ENCODE assay signal across 34 cellular contexts in genomic region chr7:24692592-24692991, GRCh38.
"Had no signal": no experiment of that assay in that cellular context is flagged by ENCODE, and none has a peak within 500 bp of the region (broad histone marks: within the 10 kb centered on the region; RNA-seq: fewer than 3 reads in every experiment).

No MANE protein-coding gene starts in this region.

- ATAC-seq: activated CD4-positive, CD25-positive, alpha-beta regulatory T cell treated with anti-CD3 and anti-CD28 coated beads, Interleukin-2, amount 50 U/mL, for 24 hours; activated CD8-positive, alpha-beta T cell treated with anti-CD3 and anti-CD28 coated beads for 36 hours; activated naive CD8-positive, alpha-beta T cell treated with anti-CD3 and anti-CD28 coated beads, Interleukin-2, amount 50 U/mL, for 24 hours; activated T-cell treated with anti-CD3 and anti-CD28 coated beads, Interleukin-2, amount 50 U/mL, for 4 hours; activated T-helper 17 cell treated with anti-CD3 and anti-CD28 coated beads, Interleukin-2, amount 50 U/mL, for 72 hours; body of pancreas; esophagus mucosa; T-helper 17 cell had no signal

- H3K36me3 ChIP-seq: adrenal gland, breast epithelium, cardiac muscle cell, colonic mucosa, WERI-Rb-1 had no signal

- FAIRE-seq: frontal cortex had no signal

- H3K4me3 Mint-ChIP-seq: activated B cell treated with CpG ODN at 0.5 μM for 24 hours; activated CD8-positive, alpha-beta T cell treated with anti-CD3 and anti-CD28 coated beads for 36 hours; activated naive CD4-positive, alpha-beta T cell treated with anti-CD3 and anti-CD28 coated beads for 36 hours; activated naive CD4-positive, alpha-beta T cell treated with anti-CD3 and anti-CD28 coated beads, Interleukin-2, amount 50 U/mL, for 24 hours; activated naive CD8-positive, alpha-beta T cell treated with anti-CD3 and anti-CD28 coated beads for 36 hours; activated naive CD8-positive, alpha-beta T cell treated with anti-CD3 and anti-CD28 coated beads, Interleukin-2, amount 50 U/mL, for 24 hours; activated T-cell treated with anti-CD3 and anti-CD28 coated beads, Interleukin-2, amount 50 U/mL, for 4 hours; activated T-helper 17 cell treated with anti-CD3 and anti-CD28 coated beads, Interleukin-2, amount 50 U/mL, for 72 hours; endodermal cell; T-helper 17 cell; T-helper 2 cell treated with Interferon-gamma antibody and Interleukin-4, amounts not matched to agents 5 μg/mL and 100 μg/mL, for 36 hours had no signal

- H3K9me3 ChIP-seq: adrenal gland, body of pancreas, breast epithelium, colonic mucosa had no signal

- H3K27me3 Mint-ChIP-seq: activated B cell treated with CpG ODN at 0.5 μM for 24 hours; activated CD8-positive, alpha-beta T cell treated with anti-CD3 and anti-CD28 coated beads for 36 hours; activated naive CD4-positive, alpha-beta T cell treated with anti-CD3 and anti-CD28 coated beads, Interleukin-2, amount 50 U/mL, for 24 hours; activated naive CD8-positive, alpha-beta T cell treated with anti-CD3 and anti-CD28 coated beads for 36 hours; activated naive CD8-positive, alpha-beta T cell treated with anti-CD3 and anti-CD28 coated beads, Interleukin-2, amount 50 U/mL, for 24 hours; activated T-helper 17 cell treated with anti-CD3 and anti-CD28 coated beads, Interleukin-2, amount 50 U/mL, for 72 hours; T-helper 17 cell had no signal

- H3K4me1 Mint-ChIP-seq: activated B cell treated with CpG ODN at 0.5 μM for 24 hours; activated naive CD4-positive, alpha-beta T cell treated with anti-CD3 and anti-CD28 coated beads, Interleukin-2, amount 50 U/mL, for 24 hours; activated naive CD8-positive, alpha-beta T cell treated with anti-CD3 and anti-CD28 coated beads for 36 hours; activated naive CD8-positive, alpha-beta T cell treated with anti-CD3 and anti-CD28 coated beads, Interleukin-2, amount 50 U/mL, for 24 hours; activated T-helper 17 cell treated with anti-CD3 and anti-CD28 coated beads, Interleukin-2, amount 50 U/mL, for 72 hours had no signal

- H3K27me3 ChIP-seq: adrenal gland, body of pancreas, breast epithelium, cardiac muscle cell, colonic mucosa had no signal

- H3K4me1 ChIP-seq: adrenal gland, body of pancreas, breast epithelium, colonic mucosa had no signal

- H3K27ac ChIP-seq: adrenal gland, body of pancreas, breast epithelium, cardiac muscle cell, colonic mucosa, WERI-Rb-1 had no signal

- H3K4me3 ChIP-seq: adrenal gland, body of pancreas, breast epithelium, cardiac muscle cell, colonic mucosa had no signal

- H3K27ac Mint-ChIP-seq: activated B cell treated with CpG ODN at 0.5 μM for 24 hours; activated CD8-positive, alpha-beta T cell treated with anti-CD3 and anti-CD28 coated beads for 36 hours; activated naive CD4-positive, alpha-beta T cell treated with anti-CD3 and anti-CD28 coated beads for 36 hours; activated naive CD4-positive, alpha-beta T cell treated with anti-CD3 and anti-CD28 coated beads, Interleukin-2, amount 50 U/mL, for 24 hours; activated naive CD8-positive, alpha-beta T cell treated with anti-CD3 and anti-CD28 coated beads for 36 hours; activated naive CD8-positive, alpha-beta T cell treated with anti-CD3 and anti-CD28 coated beads, Interleukin-2, amount 50 U/mL, for 24 hours; activated T-helper 17 cell treated with anti-CD3 and anti-CD28 coated beads, Interleukin-2, amount 50 U/mL, for 72 hours; endodermal cell; T-helper 17 cell; T-helper 2 cell treated with Interferon-gamma antibody and Interleukin-4, amounts not matched to agents 5 μg/mL and 100 μg/mL, for 36 hours had no signal

- H3K9me3 Mint-ChIP-seq: activated B cell treated with CpG ODN at 0.5 μM for 24 hours; activated CD8-positive, alpha-beta T cell treated with anti-CD3 and anti-CD28 coated beads for 36 hours; activated naive CD4-positive, alpha-beta T cell treated with anti-CD3 and anti-CD28 coated beads for 36 hours; activated naive CD4-positive, alpha-beta T cell treated with anti-CD3 and anti-CD28 coated beads, Interleukin-2, amount 50 U/mL, for 24 hours; activated naive CD8-positive, alpha-beta T cell treated with anti-CD3 and anti-CD28 coated beads for 36 hours; activated naive CD8-positive, alpha-beta T cell treated with anti-CD3 and anti-CD28 coated beads, Interleukin-2, amount 50 U/mL, for 24 hours; activated T-cell treated with anti-CD3 and anti-CD28 coated beads, Interleukin-2, amount 50 U/mL, for 4 hours; activated T-helper 17 cell treated with anti-CD3 and anti-CD28 coated beads, Interleukin-2, amount 50 U/mL, for 72 hours; endodermal cell; T-helper 2 cell treated with Interferon-gamma antibody and Interleukin-4, amounts not matched to agents 5 μg/mL and 100 μg/mL, for 36 hours had no signal

- DNase-seq: activated B cell treated with CpG ODN at 0.5 μM for 24 hours; activated CD4-positive, alpha-beta T cell treated with anti-CD3 and anti-CD28 coated beads for 48 hours; activated CD4-positive, alpha-beta T cell treated with anti-CD3 and anti-CD28 coated beads, Interleukin-2, amount 50 U/mL, for 1 hour; activated CD4-positive, alpha-beta T cell treated with anti-CD3 and anti-CD28 coated beads, Interleukin-2, amount 50 U/mL, for 48 hours; activated CD8-positive, alpha-beta memory T cell treated with anti-CD3 and anti-CD28 coated beads for 24 hours; activated CD8-positive, alpha-beta T cell treated with anti-CD3 and anti-CD28 coated beads for 36 hours; activated effector memory CD4-positive, alpha-beta T cell treated with Interleukin-2 at 50 U/mL for 16 hours; activated gamma-delta T cell treated with Interleukin-2 at 50 U/mL for 16 hours; activated naive CD4-positive, alpha-beta T cell treated with anti-CD3 and anti-CD28 coated beads for 36 hours; activated naive CD8-positive, alpha-beta T cell treated with anti-CD3 and anti-CD28 coated beads for 36 hours; activated naive CD8-positive, alpha-beta T cell treated with anti-CD3 and anti-CD28 coated beads, Interleukin-2, amount 50 U/mL, for 24 hours; activated T-cell treated with anti-CD3 and anti-CD28 coated beads, Interleukin-2, amount 50 U/mL, for 4 hours; adrenal gland; amygdala; aorta; body of pancreas; central memory CD4-positive, alpha-beta T cell; cerebellar nuclear complex; colonic mucosa; effector memory CD4-positive, alpha-beta T cell; endodermal cell; foreskin fibroblast; head of caudate nucleus; T-helper 17 cell; T1000; WERI-Rb-1 had no signal
